ENCODE assay signal across 23 cellular contexts in the genomic region with DNA sequence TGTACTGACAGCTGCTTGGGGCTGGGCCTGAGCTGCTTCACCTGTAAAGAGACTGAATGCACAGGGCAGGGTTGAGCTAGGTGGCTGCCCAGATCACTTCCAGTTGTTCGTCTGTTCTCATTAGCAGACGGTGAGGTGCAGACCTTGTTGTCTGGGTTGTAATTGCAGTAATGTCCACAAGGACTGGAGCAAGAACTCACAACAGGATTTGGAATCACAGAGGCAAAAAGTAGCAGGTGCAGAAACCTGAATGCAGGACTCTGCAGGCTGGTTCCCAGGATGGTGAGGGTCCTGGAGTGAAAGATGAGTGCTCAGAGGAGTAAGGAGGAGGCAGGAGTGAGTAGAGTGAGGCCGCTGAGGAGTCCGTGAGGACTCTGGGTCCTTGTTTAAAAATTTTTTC. TPM values are rescaled to one million over a fixed set of nuclear protein-coding genes. Genes with fewer than 3 reads are reported as not detected.
A peak's percentile ranks its signal among the peaks of the same experiment; 100 is the strongest.
DNase-seq lines count a peak whose midpoint lies in the region; ATAC-seq and TF ChIP-seq lines count a peak whose summit lies in the region.
"Had no signal": no experiment of that assay in that cellular context is flagged by ENCODE, and none has a peak within 500 bp of the region (broad histone marks: within the 10 kb centered on the region; RNA-seq: fewer than 3 reads in every experiment).

No MANE protein-coding gene starts in this region.

- no TSS peak for BruUV-seq in Calu3 (replicated peaks; lab: Mats Ljungman, UMichigan)

- H3K27me3 Mint-ChIP-seq in T-helper 2 cell treated with Interferon-gamma antibody and Interleukin-4, amounts not matched to agents 5 μg/mL and 100 μg/mL, for 36 hours (ENCODE audit: low read depth): no peaks in the 10 kb centered on the region
- H3K27me3 Mint-ChIP-seq in Calu3 (ENCODE audit: unreplicated experiment): no peaks in the 10 kb centered on the region
- H3K27me3 Mint-ChIP-seq in activated T-helper 1 cell treated with anti-CD3 and anti-CD28 coated beads, Interleukin-12 subunit alpha, Interleukin-12 subunit beta, Interleukin-2, Interleukin-4 antibody, amounts not matched to agents 30 ng/mL and 10 ng/mL and 1 ng/mL, durations not matched to agents 14 hours and 24 hours and 36 hours (ENCODE audit: insufficient read depth): peaks cover 2% of the 10 kb centered on the region
- no peaks in the 10 kb centered on the region for H3K27me3 Mint-ChIP-seq in glutamatergic neuron (ENCODE audit: unreplicated experiment)

- no peaks in the 10 kb centered on the region for H3K27me3 ChIP-seq in H7 (ENCODE audit: control insufficient read depth, insufficient read depth, low read length)
- H3K27me3 ChIP-seq: BE2C, left lung, neural progenitor cell, SJCRH30 had no signal

- TF ChIP-seq CTCF in Calu3 (IDR thresholded peaks at IDR 0.05; ENCODE audit: unreplicated experiment) (no peak), glutamatergic neuron (IDR thresholded peaks at IDR 0.05; ENCODE audit: partially characterized antibody, unreplicated experiment) (peak; percentile 17)

- no peak for ATAC-seq in GM21576 (IDR thresholded peaks at IDR 0.05; ENCODE audit: unreplicated experiment)
- ATAC-seq: left lung, psoas muscle had no signal

- H3K9me3 Mint-ChIP-seq in T-helper 2 cell treated with Interferon-gamma antibody and Interleukin-4, amounts not matched to agents 5 μg/mL and 100 μg/mL, for 36 hours: no peaks in the 10 kb centered on the region
- H3K9me3 Mint-ChIP-seq in Calu3 (ENCODE audit: low read depth, unreplicated experiment): no peaks in the 10 kb centered on the region
- no peaks in the 10 kb centered on the region for H3K9me3 Mint-ChIP-seq in activated T-helper 1 cell treated with anti-CD3 and anti-CD28 coated beads, Interleukin-12 subunit alpha, Interleukin-12 subunit beta, Interleukin-2, Interleukin-4 antibody, amounts not matched to agents 30 ng/mL and 10 ng/mL and 1 ng/mL, durations not matched to agents 14 hours and 24 hours and 36 hours
- peaks cover 4% of the 10 kb centered on the region for H3K9me3 Mint-ChIP-seq in glutamatergic neuron (ENCODE audit: unreplicated experiment)
- H3K9me3 Mint-ChIP-seq: neural progenitor cell had no signal

- no peak overlapping the region for H3K4me3 ChIP-seq in H7 (ENCODE audit: insufficient read depth, low read depth, low read length)
- H3K4me3 ChIP-seq: left lung, neural progenitor cell, PC-9, psoas muscle, SJCRH30, skin epidermis had no signal

- peaks cover 86% of the 10 kb centered on the region for H3K36me3 Mint-ChIP-seq in T-helper 2 cell treated with Interferon-gamma antibody and Interleukin-4, amounts not matched to agents 5 μg/mL and 100 μg/mL, for 36 hours (ENCODE audit: low read depth)
- peaks cover 6% of the 10 kb centered on the region for H3K36me3 Mint-ChIP-seq in Calu3 (ENCODE audit: insufficient read depth, unreplicated experiment)
- peaks cover 80% of the 10 kb centered on the region for H3K36me3 Mint-ChIP-seq in activated T-helper 1 cell treated with anti-CD3 and anti-CD28 coated beads, Interleukin-12 subunit alpha, Interleukin-12 subunit beta, Interleukin-2, Interleukin-4 antibody, amounts not matched to agents 30 ng/mL and 10 ng/mL and 1 ng/mL, durations not matched to agents 14 hours and 24 hours and 36 hours (ENCODE audit: low read depth)
- H3K36me3 Mint-ChIP-seq in glutamatergic neuron (ENCODE audit: unreplicated experiment): peaks cover 8% of the 10 kb centered on the region

- CTCF ChIA-PET in Calu3 (lab: Charles Lee): interaction anchor here (0.6 kb wide), 1 partner anchor 367 kb away, joined by 6 read pairs; no protein-coding TSS in a partner anchor

- peaks cover 59% of the 10 kb centered on the region for H3K36me3 ChIP-seq in H7 (replicated peaks; ENCODE audit: control insufficient read depth, insufficient read depth, low read length)

- intact Hi-C loops in Calu3 (cut with micrococcal nuclease; ENCODE audit: unreplicated experiment): no loop called here
- intact Hi-C loops in activated T-helper 1 cell treated with anti-CD3 and anti-CD28 coated beads, Interleukin-12 subunit alpha, Interleukin-12 subunit beta, Interleukin-2, Interleukin-4 antibody, amounts not matched to agents 30 ng/mL and 10 ng/mL and 1 ng/mL, durations not matched to agents 14 hours and 24 hours and 36 hours (cut with micrococcal nuclease): loop anchor here (2.0 to 10.0 kb wide), 2 partner anchors 293 to 389 kb away; partner anchors contain the start of genes TRIM4 and ZKSCAN1

- H3K4me3 Mint-ChIP-seq in T-helper 2 cell treated with Interferon-gamma antibody and Interleukin-4, amounts not matched to agents 5 μg/mL and 100 μg/mL, for 36 hours: peak overlapping the region; percentile 92
- no peak overlapping the region for H3K4me3 Mint-ChIP-seq in Calu3 (ENCODE audit: low read depth, unreplicated experiment)
- H3K4me3 Mint-ChIP-seq in activated T-helper 1 cell treated with anti-CD3 and anti-CD28 coated beads, Interleukin-12 subunit alpha, Interleukin-12 subunit beta, Interleukin-2, Interleukin-4 antibody, amounts not matched to agents 30 ng/mL and 10 ng/mL and 1 ng/mL, durations not matched to agents 14 hours and 24 hours and 36 hours: no peak overlapping the region
- H3K4me3 Mint-ChIP-seq in glutamatergic neuron (ENCODE audit: unreplicated experiment): no peak overlapping the region
- H3K4me3 Mint-ChIP-seq: neural progenitor cell had no signal

- H3K27ac Mint-ChIP-seq in T-helper 2 cell treated with Interferon-gamma antibody and Interleukin-4, amounts not matched to agents 5 μg/mL and 100 μg/mL, for 36 hours: peak overlapping the region; percentile 97
- H3K27ac Mint-ChIP-seq in Calu3 (ENCODE audit: unreplicated experiment) (peak overlapping the region; percentile 6), glutamatergic neuron (ENCODE audit: unreplicated experiment) (no peak overlapping the region)
- H3K27ac Mint-ChIP-seq in activated T-helper 1 cell treated with anti-CD3 and anti-CD28 coated beads, Interleukin-12 subunit alpha, Interleukin-12 subunit beta, Interleukin-2, Interleukin-4 antibody, amounts not matched to agents 30 ng/mL and 10 ng/mL and 1 ng/mL, durations not matched to agents 14 hours and 24 hours and 36 hours: peak overlapping the region; percentile 9
- H3K27ac Mint-ChIP-seq: neural progenitor cell had no signal

- peaks cover 64% of the 10 kb centered on the region for H3K4me1 Mint-ChIP-seq in T-helper 2 cell treated with Interferon-gamma antibody and Interleukin-4, amounts not matched to agents 5 μg/mL and 100 μg/mL, for 36 hours (ENCODE audit: low read depth)
- H3K4me1 Mint-ChIP-seq in Calu3 (ENCODE audit: low read depth, unreplicated experiment) (no peaks in the 10 kb centered on the region), glutamatergic neuron (ENCODE audit: low read depth, unreplicated experiment) (no peaks in the 10 kb centered on the region)
- H3K4me1 Mint-ChIP-seq in activated T-helper 1 cell treated with anti-CD3 and anti-CD28 coated beads, Interleukin-12 subunit alpha, Interleukin-12 subunit beta, Interleukin-2, Interleukin-4 antibody, amounts not matched to agents 30 ng/mL and 10 ng/mL and 1 ng/mL, durations not matched to agents 14 hours and 24 hours and 36 hours (ENCODE audit: low read depth): peaks cover 55% of the 10 kb centered on the region
- H3K4me1 Mint-ChIP-seq: neural progenitor cell had no signal

- H3K27ac ChIP-seq in caudate nucleus (ENCODE audit: low read depth, low read length): no peak overlapping the region
- H3K27ac ChIP-seq: left lung, neural progenitor cell, PC-9, psoas muscle, SJCRH30 had no signal

- DNase-seq in T-helper 2 cell treated with Interferon-gamma antibody and Interleukin-4, amounts not matched to agents 5 μg/mL and 100 μg/mL, for 36 hours (ENCODE audit: low spot score): no peak
- DNase-seq in T-helper 2 cell (no peak), Calu3 (no peak), glutamatergic neuron (no peak), caudate nucleus (lab: John Stamatoyannopoulos, UW) (no peak), H7 (no peak)
- DNase-seq in activated T-helper 1 cell treated with anti-CD3 and anti-CD28 coated beads, Interleukin-12 subunit alpha, Interleukin-12 subunit beta, Interleukin-2, Interleukin-4 antibody, amounts not matched to agents 30 ng/mL and 10 ng/mL and 1 ng/mL, durations not matched to agents 14 hours and 24 hours and 36 hours (ENCODE audit: low spot score): no peak
- DNase-seq: 8988T; anterior cingulate cortex; BE2C; DMS153; GF-D8; left lung; midbrain; NCI-H146; NCI-H2227 treated with DMSO at 0.1 percent for 48 hours; PC-9; psoas muscle; SJCRH30; stimulated activated CD4-positive, alpha-beta T cell treated with anti-CD3 and anti-CD28 coated beads, Interleukin-2, amount 100 ng/mL, for 48 hours had no signal

RNA-seq across cellular contexts. Expression of gene ZSCAN25, which starts 9.2 kb away (rescaled TPM):
- total RNA-seq in Calu3 (2022) (12.9 and 13.5 TPM in 2 replicates), glutamatergic neuron (ENCODE audit: unreplicated experiment) (26.6 TPM)
- total RNA-seq in activated T-helper 1 cell treated with anti-CD3 and anti-CD28 coated beads, Interleukin-12 subunit alpha, Interleukin-12 subunit beta, Interleukin-2, Interleukin-4 antibody, amounts not matched to agents 30 ng/mL and 10 ng/mL and 1 ng/mL, durations not matched to agents 14 hours and 24 hours and 36 hours: 31.5 and 32.9 TPM in 2 replicates
- total RNA-seq in H7 (2014; rRNA removed; shearing (Covaris generic)): 12.5 and 13.2 TPM in 2 replicates

RNA-seq across cellular contexts. Expression of gene TMEM225B, which starts 27.9 kb away (rescaled TPM):
- not detected in 2 replicates for total RNA-seq in Calu3 (2022)
- 0.60 and 0.64 TPM in 2 replicates for total RNA-seq in activated T-helper 1 cell treated with anti-CD3 and anti-CD28 coated beads, Interleukin-12 subunit alpha, Interleukin-12 subunit beta, Interleukin-2, Interleukin-4 antibody, amounts not matched to agents 30 ng/mL and 10 ng/mL and 1 ng/mL, durations not matched to agents 14 hours and 24 hours and 36 hours
- 0.66 TPM for total RNA-seq in glutamatergic neuron (ENCODE audit: unreplicated experiment)
- 0.48 and 0.52 TPM in 2 replicates for total RNA-seq in H7 (2014; rRNA removed; shearing (Covaris generic))

RNA-seq across cellular contexts. Expression of gene CYP3A5, which starts 53.8 kb away (rescaled TPM):
- total RNA-seq in Calu3 (2022): 44.9 and 70.7 TPM in 2 replicates
- total RNA-seq in activated T-helper 1 cell treated with anti-CD3 and anti-CD28 coated beads, Interleukin-12 subunit alpha, Interleukin-12 subunit beta, Interleukin-2, Interleukin-4 antibody, amounts not matched to agents 30 ng/mL and 10 ng/mL and 1 ng/mL, durations not matched to agents 14 hours and 24 hours and 36 hours: not detected in 2 replicates
- not detected for total RNA-seq in glutamatergic neuron (ENCODE audit: unreplicated experiment)
- 0.31 TPM in 1 of 2 replicates, not detected in the other for total RNA-seq in H7 (2014; rRNA removed; shearing (Covaris generic))

Comparison
In these comparisons a context has a peak if more than half of its experiments do, and no peak if none do; other contexts are left out.
1. RNA of gene CYP3A5, which starts 53.8 kb away (total RNA-seq): 44.9 to 70.7 TPM in Calu3; 0.31 TPM in H7, not detected in glutamatergic neuron (single experiment) and not detected in activated T-helper 1 cell treated with anti-CD3 and anti-CD28 coated beads, Interleukin-12 subunit alpha, Interleukin-12 subunit beta, Interleukin-2, Interleukin-4 antibody, amounts not matched to agents 30 ng/mL and 10 ng/mL and 1 ng/mL, durations not matched to agents 14 hours and 24 hours and 36 hours; every median in the first group is over 10 times any median in the second.